In the genomic region with DNA sequence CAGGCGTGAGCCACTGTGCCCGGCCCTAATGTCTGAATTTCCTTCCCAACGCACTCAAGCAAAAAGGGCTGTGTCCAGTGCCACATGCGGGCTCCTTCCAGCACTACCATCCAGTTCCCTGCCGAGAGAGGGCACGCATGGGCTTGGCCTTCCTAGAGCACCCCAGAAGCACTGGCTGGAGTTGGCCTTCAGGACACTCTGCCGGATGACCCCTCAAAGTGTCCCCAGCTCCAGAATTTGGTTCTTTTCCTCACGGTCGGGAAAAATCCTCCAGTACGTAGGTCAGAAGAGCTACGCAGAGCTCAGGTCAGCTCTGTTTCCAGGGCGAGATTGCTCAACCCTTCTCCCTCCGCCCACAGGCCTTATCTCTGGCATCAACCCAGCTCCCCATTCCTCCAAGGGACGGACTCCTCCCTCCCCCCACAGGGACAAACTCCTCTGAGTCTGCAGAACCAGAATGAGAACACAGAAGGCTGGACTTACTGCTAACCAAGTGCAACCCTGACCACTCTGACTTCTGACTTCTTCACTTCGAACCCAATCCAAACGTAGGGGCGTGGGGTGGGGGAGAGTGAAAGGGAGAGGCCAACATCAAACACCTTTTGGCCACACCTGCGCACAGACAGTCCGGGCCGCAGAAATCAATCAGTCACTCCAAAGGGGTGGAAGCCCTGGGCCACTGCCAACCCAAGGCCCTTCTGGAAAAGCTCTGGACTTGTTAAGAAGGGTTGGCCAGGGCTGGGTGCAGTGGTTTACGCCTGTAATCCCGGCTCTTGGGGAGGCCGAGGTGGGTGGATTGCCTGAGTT, we compare ENCODE assay signal across 8 cellular contexts. TPM values are rescaled to one million over a fixed set of nuclear protein-coding genes. Genes with fewer than 3 reads are reported as not detected.
DNase-seq lines count a peak whose midpoint lies in the region; ATAC-seq and TF ChIP-seq lines count a peak whose summit lies in the region.

No MANE protein-coding gene starts in this region.

- CTCF ChIA-PET in CD8-positive, alpha-beta memory T cell (lab: Charles Lee) = interaction anchor here (1.1 kb wide), 1 partner anchor 583 kb away, joined by 3 read pairs; no protein-coding TSS in a partner anchor
- CTCF ChIA-PET in GM10248 (lab: Yijun Ruan, JAX) = interaction anchor here (3.9 kb wide), 1 partner anchor 9 kb away, joined by 10 read pairs; no protein-coding TSS in a partner anchor

- no peaks in the 10 kb centered on the region for H3K9me3 Mint-ChIP-seq in CD8-positive, alpha-beta memory T cell

- H3K27ac ChIP-seq in CD8-positive, alpha-beta memory T cell (ENCODE audit: low read depth, low read length) = peak overlapping the region; percentile 43
- H3K27ac ChIP-seq in trophoblast cell (ENCODE audit: low read depth, low read length) = peak overlapping the region; percentile 93

- peaks cover 38% of the 10 kb centered on the region for H3K79me2 ChIP-seq in trophoblast cell (ENCODE audit: control insufficient read depth, insufficient read depth, low read length, poor library complexity)

- H4K91ac ChIP-seq in trophoblast cell (ENCODE audit: low read depth, low read length) = peak overlapping the region; percentile 95

- no peak overlapping the region for H3K9ac ChIP-seq in trophoblast cell (ENCODE audit: low read length)

- H4K8ac ChIP-seq in trophoblast cell (ENCODE audit: low read depth, low read length) = peak overlapping the region; percentile 89

- ATAC-seq in SK-N-SH treated with all-trans-retinoic acid at 6 μM for 48 hours (0 out of 3 replicates have a peak, but pooled peaks have one; percentile 0), GM18517 (IDR thresholded peaks at IDR 0.05; ENCODE audit: unreplicated experiment) (no peak)

- no peak for DNase-seq in CD8-positive, alpha-beta memory T cell
- peak; percentile 93 for DNase-seq in fibroblast of mammary gland (ENCODE audit: low read depth)
- peak; percentile 81 to 83 for DNase-seq in trophoblast cell
- DNase-seq in GM10248 (ENCODE audit: extremely low spot score) = no peak
- DNase-seq in NCI-H1930 (lab: John Stamatoyannopoulos, UW) = no peak
- DNase-seq in NCI-H1694 (lab: John Stamatoyannopoulos, UW) = no peak

- no peaks in the 10 kb centered on the region for H3K36me3 ChIP-seq in CD8-positive, alpha-beta memory T cell (ENCODE audit: insufficient read depth, low read length)
- peaks cover 4 to 5% of the 10 kb centered on the region in 2 experiments for H3K36me3 ChIP-seq in trophoblast cell (ENCODE audit: control insufficient read depth in 1 of 2, insufficient read depth in 2 of 2, low read length in 2 of 2)

- peak overlapping the region; percentile 44 for H3K4me2 ChIP-seq in trophoblast cell (ENCODE audit: low read length)

- WGBS in trophoblast cell (ENCODE audit: extremely low coverage, insufficient coverage, insufficient read length) = no CpG with 5 or more reads among the region's 23 CpGs

- H3K4me3 ChIP-seq in CD8-positive, alpha-beta memory T cell (ENCODE audit: low read length) = no peak overlapping the region
- H3K4me3 ChIP-seq in fibroblast of mammary gland (ENCODE audit: control insufficient read depth, low read depth, low read length) (peak overlapping the region; percentile 27), trophoblast cell (ENCODE audit: low read depth, low read length) (no peak overlapping the region)

- H3K27me3 ChIP-seq in CD8-positive, alpha-beta memory T cell (ENCODE audit: insufficient read depth, low read length, poor library complexity, severe bottlenecking) = no peaks in the 10 kb centered on the region
- H3K27me3 ChIP-seq in trophoblast cell (ENCODE audit: insufficient read depth, low read length) = no peaks in the 10 kb centered on the region

- no peak overlapping the region for H3K27ac Mint-ChIP-seq in CD8-positive, alpha-beta memory T cell

- H3K18ac ChIP-seq in trophoblast cell (ENCODE audit: low read length) = peak overlapping the region; percentile 99

- peaks cover 1 to 10% of the 10 kb centered on the region in 2 donors for H3K27me3 Mint-ChIP-seq in CD8-positive, alpha-beta memory T cell

- peak overlapping the region in 1 of 7 donors; percentile 18 for H3K4me3 Mint-ChIP-seq in CD8-positive, alpha-beta memory T cell

- POLR2A ChIA-PET in CD8-positive, alpha-beta memory T cell (lab: Charles Lee) = interaction anchor here (0.7 kb wide), 1 partner anchor 58 kb away, joined by 7 read pairs; no protein-coding TSS in a partner anchor
- POLR2A ChIA-PET in GM10248 (lab: Yijun Ruan, JAX) = no interaction called here

- peak overlapping the region; percentile 84 for H4K12ac ChIP-seq in trophoblast cell (ENCODE audit: low read depth, low read length)

- peaks cover 8 to 18% (median 12%) of the 10 kb centered on the region in 3 donors for H3K4me1 Mint-ChIP-seq in CD8-positive, alpha-beta memory T cell

- TF ChIP-seq CTCF in fibroblast of mammary gland (conservative IDR thresholded peaks at IDR 0.05; ENCODE audit: control insufficient read depth, insufficient read depth, low read depth, low read length) (no peak), GM10248 (IDR thresholded peaks at IDR 0.05; ENCODE audit: control extremely low read depth, extremely low read depth, low read depth, missing control alignments) (no peak)

- H2BK120ac ChIP-seq in trophoblast cell (ENCODE audit: insufficient read depth, low read length, poor library complexity) = peak overlapping the region; percentile 97

- H3K9me3 ChIP-seq in CD8-positive, alpha-beta memory T cell (ENCODE audit: low read length) = no peaks in the 10 kb centered on the region
- H3K9me3 ChIP-seq in trophoblast cell (ENCODE audit: insufficient read depth, low read depth, low read length) = no peaks in the 10 kb centered on the region

- peak overlapping the region; percentile 97 for H2BK12ac ChIP-seq in trophoblast cell (ENCODE audit: low read length)

- peak overlapping the region; percentile 95 for H2BK5ac ChIP-seq in trophoblast cell (ENCODE audit: low read depth, low read length, poor library complexity)

- H2AK5ac ChIP-seq in trophoblast cell (ENCODE audit: low read length) = peak overlapping the region; percentile 99

- peaks cover 49% of the 10 kb centered on the region for H3K79me1 ChIP-seq in trophoblast cell (ENCODE audit: low read length)

- H3K4ac ChIP-seq in trophoblast cell (ENCODE audit: low read depth, low read length) = peak overlapping the region; percentile 94

- H3K36me3 Mint-ChIP-seq in CD8-positive, alpha-beta memory T cell = no peaks in the 10 kb centered on the region

- H3K14ac ChIP-seq in trophoblast cell (ENCODE audit: low read length) = peak overlapping the region; percentile 98

- peak overlapping the region; percentile 91 for H2AFZ ChIP-seq in trophoblast cell (ENCODE audit: insufficient read depth, low read length, poor library complexity)

- H3K23ac ChIP-seq in trophoblast cell (ENCODE audit: low read length) = no peak overlapping the region

- peaks cover 9% of the 10 kb centered on the region for H3K4me1 ChIP-seq in CD8-positive, alpha-beta memory T cell (ENCODE audit: insufficient read depth, low read length)
- peaks cover 43 to 49% of the 10 kb centered on the region in 2 experiments for H3K4me1 ChIP-seq in trophoblast cell (ENCODE audit: control insufficient read depth in 1 of 2, insufficient read depth in 2 of 2, low read length in 2 of 2)

TF ChIP-seq in SK-N-SH treated with all-trans-retinoic acid at 6 μM for 48 hours, 23 proteins besides CTCF, POLR2A, EP300 and RAD21 (continues in another document):
- TF ChIP-seq CSDC2 (CRISPR knock-in tag; IDR thresholded peaks at IDR 0.05) (no peak), RARB (CRISPR knock-in tag; IDR thresholded peaks at IDR 0.05) (no peak), SNAI2 (CRISPR knock-in tag; IDR thresholded peaks at IDR 0.05) (0 out of 2 replicates have a peak, but pooled peaks have one; percentile 9), ZFP3 (CRISPR knock-in tag; IDR thresholded peaks at IDR 0.05) (peak; percentile 89; the same call in 1 of the 2 replicates)
- TF ChIP-seq, protein P1, sequence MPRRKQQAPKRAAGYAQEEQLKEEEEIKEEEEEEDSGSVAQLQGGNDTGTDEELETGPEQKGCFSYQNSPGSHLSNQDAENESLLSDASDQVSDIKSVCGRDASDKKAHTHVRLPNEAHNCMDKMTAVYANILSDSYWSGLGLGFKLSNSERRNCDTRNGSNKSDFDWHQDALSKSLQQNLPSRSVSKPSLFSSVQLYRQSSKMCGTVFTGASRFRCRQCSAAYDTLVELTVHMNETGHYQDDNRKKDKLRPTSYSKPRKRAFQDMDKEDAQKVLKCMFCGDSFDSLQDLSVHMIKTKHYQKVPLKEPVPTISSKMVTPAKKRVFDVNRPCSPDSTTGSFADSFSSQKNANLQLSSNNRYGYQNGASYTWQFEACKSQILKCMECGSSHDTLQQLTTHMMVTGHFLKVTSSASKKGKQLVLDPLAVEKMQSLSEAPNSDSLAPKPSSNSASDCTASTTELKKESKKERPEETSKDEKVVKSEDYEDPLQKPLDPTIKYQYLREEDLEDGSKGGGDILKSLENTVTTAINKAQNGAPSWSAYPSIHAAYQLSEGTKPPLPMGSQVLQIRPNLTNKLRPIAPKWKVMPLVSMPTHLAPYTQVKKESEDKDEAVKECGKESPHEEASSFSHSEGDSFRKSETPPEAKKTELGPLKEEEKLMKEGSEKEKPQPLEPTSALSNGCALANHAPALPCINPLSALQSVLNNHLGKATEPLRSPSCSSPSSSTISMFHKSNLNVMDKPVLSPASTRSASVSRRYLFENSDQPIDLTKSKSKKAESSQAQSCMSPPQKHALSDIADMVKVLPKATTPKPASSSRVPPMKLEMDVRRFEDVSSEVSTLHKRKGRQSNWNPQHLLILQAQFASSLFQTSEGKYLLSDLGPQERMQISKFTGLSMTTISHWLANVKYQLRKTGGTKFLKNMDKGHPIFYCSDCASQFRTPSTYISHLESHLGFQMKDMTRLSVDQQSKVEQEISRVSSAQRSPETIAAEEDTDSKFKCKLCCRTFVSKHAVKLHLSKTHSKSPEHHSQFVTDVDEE (CRISPR knock-in tag; IDR thresholded peaks at IDR 0.05) = peak; percentile 18; the same call in 1 of the 2 replicates

RNA-seq across cellular contexts. Expression of gene CDC42EP4, which starts 3.6 kb away (rescaled TPM):
- total RNA-seq in CD8-positive, alpha-beta memory T cell = under 1 TPM; 0.47 to 0.55 TPM
- 0.29 TPM for polyA plus RNA-seq in CD8-positive, alpha-beta memory T cell
- 31.8 and 33.8 TPM in 2 replicates for polyA plus RNA-seq in trophoblast cell (2013)

RNA-seq across cellular contexts. Expression of gene CPSF4L, which starts 46.5 kb away (rescaled TPM):
- total RNA-seq in CD8-positive, alpha-beta memory T cell = not detected
- not detected for polyA plus RNA-seq in CD8-positive, alpha-beta memory T cell
- not detected in 2 replicates for polyA plus RNA-seq in trophoblast cell (2013)

Comparison
In these comparisons a context has a peak if more than half of its experiments do, and no peak if none do; other contexts are left out.
1. DNase-seq: peak in fibroblast of mammary gland (single experiment) and trophoblast cell (2 of 2); none in CD8-positive, alpha-beta memory T cell (0 of 5), GM10248 (single experiment), NCI-H1930 (0 of 2) and NCI-H1694 (single experiment).